ENCODE assay signal across 11 cellular contexts in genomic region chr2:47334356-47335136, GRCh38. TPM values are rescaled to one million over a fixed set of nuclear protein-coding genes. Genes with fewer than 3 reads are reported as not detected.
DNase-seq lines count a peak whose midpoint lies in the region; ATAC-seq, FAIRE-seq and TF ChIP-seq lines count a peak whose summit lies in the region.
"Had no signal": no experiment of that assay in that cellular context is flagged by ENCODE, and none has a peak within 500 bp of the region (broad histone marks: within the 10 kb centered on the region; RNA-seq: fewer than 3 reads in every experiment).

No MANE protein-coding gene starts in this region.

- in situ Hi-C loops in G401 (cut with HindIII; ENCODE audit: low sequenced_read_pairs), result no loop called here

- peak overlapping the region; percentile 12 for H3K27ac ChIP-seq in neural cell (ENCODE audit: low read length)
- H3K27ac ChIP-seq: coronary artery, SK-N-MC had no signal

- H3K4me2 ChIP-seq in neural cell (ENCODE audit: low read length), result no peak overlapping the region

- peak; percentile 88 for DNase-seq in NCI-H2107 (lab: John Stamatoyannopoulos, UW)
- DNase-seq in bronchial epithelial cell (ENCODE audit: low read depth), result peak; percentile 65
- no peak for DNase-seq in G401 (ENCODE audit: low spot score)
- DNase-seq: spleen had no signal

- no peaks in the 10 kb centered on the region for H3F3A ChIP-seq in neural cell (ENCODE audit: insufficient read depth, low read length, poor library complexity, severe bottlenecking)

- no peak overlapping the region for H2AFZ ChIP-seq in neural cell (ENCODE audit: low read depth, low read length)

- no peaks in the 10 kb centered on the region for H4K20me1 ChIP-seq in neural cell (ENCODE audit: insufficient read depth)

- ATAC-seq in GM21529 (IDR thresholded peaks at IDR 0.05; ENCODE audit: unreplicated experiment) (peak; percentile 12), GM18502 (IDR thresholded peaks at IDR 0.05; ENCODE audit: poor library complexity, unreplicated experiment) (no peak), GM18511 (IDR thresholded peaks at IDR 0.05; ENCODE audit: unreplicated experiment) (no peak), HG03469 (IDR thresholded peaks at IDR 0.05; ENCODE audit: unreplicated experiment) (no peak)

- H3K4me3 ChIP-seq in bronchial epithelial cell (ENCODE audit: low read depth, low read length), result no peak overlapping the region
- no peak overlapping the region for H3K4me3 ChIP-seq in neural cell (ENCODE audit: low read length)
- H3K4me3 ChIP-seq: coronary artery, SK-N-MC, spleen had no signal

- no peak for TF ChIP-seq CTCF in bronchial epithelial cell (IDR thresholded peaks at IDR 0.05; ENCODE audit: insufficient read depth, low read length, severe bottlenecking)
- TF ChIP-seq CTCF in neural cell (IDR thresholded peaks at IDR 0.05; ENCODE audit: poor library complexity, severe bottlenecking), result no peak

- no peaks in the 10 kb centered on the region for H3K9me3 ChIP-seq in neural cell (ENCODE audit: low read length)
- H3K9me3 ChIP-seq: spleen had no signal

- FAIRE-seq in bronchial epithelial cell (lab: Jason Lieb, UNC), result no peak

- no peaks in the 10 kb centered on the region for H3K79me2 ChIP-seq in neural cell (replicated peaks; ENCODE audit: insufficient read depth, low read length)

- TF ChIP-seq RAD21 in neural cell (conservative IDR thresholded peaks at IDR 0.05), result no peak

- H3K9me2 ChIP-seq in neural cell (ENCODE audit: insufficient read depth, low read length), result no peaks in the 10 kb centered on the region

- H3K36me3 ChIP-seq in bronchial epithelial cell (ENCODE audit: control insufficient read depth, insufficient read depth, low read length) (no peaks in the 10 kb centered on the region), neural cell (ENCODE audit: insufficient read depth, low read length) (no peaks in the 10 kb centered on the region)

- no peak for TF ChIP-seq EP300 in neural cell (conservative IDR thresholded peaks at IDR 0.05; ENCODE audit: poor library complexity, severe bottlenecking)

- H3K27me3 ChIP-seq in bronchial epithelial cell (ENCODE audit: control insufficient read depth, insufficient read depth, low read length) (no peaks in the 10 kb centered on the region), neural cell (ENCODE audit: insufficient read depth, low read depth, low read length) (no peaks in the 10 kb centered on the region)
- H3K27me3 ChIP-seq: spleen had no signal

- H3K9ac ChIP-seq in neural cell (ENCODE audit: low read length), result no peak overlapping the region

TF ChIP-seq in neural cell, 6 proteins besides CTCF, POLR2A, EP300 and RAD21:
- TF ChIP-seq TAF1 (IDR thresholded peaks at IDR 0.05; ENCODE audit: low read depth) (no peak), EZH2 (IDR thresholded peaks at IDR 0.05; ENCODE audit: borderline replicate concordance, insufficient read depth, low read length, poor library complexity, severe bottlenecking) (no peak), MXI1 (conservative IDR thresholded peaks at IDR 0.05; ENCODE audit: poor library complexity, severe bottlenecking) (no peak), REST (IDR thresholded peaks at IDR 0.05; ENCODE audit: borderline replicate concordance) (no peak), SMC3 (conservative IDR thresholded peaks at IDR 0.05; ENCODE audit: poor library complexity) (no peak), POLR2AphosphoS5 (IDR thresholded peaks at IDR 0.05) (no peak)
TF ChIP-seq in neural cell: peak in this region for 0.

RNA-seq across cellular contexts. Expression of gene EPCAM, which starts 34.6 kb away (rescaled TPM):
- total RNA-seq in bronchial epithelial cell, result 30.5 and 46.9 TPM in 2 replicates
- polyA plus RNA-seq in neural cell, result 4.8 and 7.7 TPM in 2 replicates
- 2.7 and 5.3 TPM in 2 replicates for polyA minus RNA-seq in neural cell
- 1.3 and 4.0 TPM in 2 replicates for total RNA-seq in G401 (2014; rRNA removed; shearing (Covaris generic))
